8 cellular contexts compared by ENCODE assay signal in the genomic region with DNA sequence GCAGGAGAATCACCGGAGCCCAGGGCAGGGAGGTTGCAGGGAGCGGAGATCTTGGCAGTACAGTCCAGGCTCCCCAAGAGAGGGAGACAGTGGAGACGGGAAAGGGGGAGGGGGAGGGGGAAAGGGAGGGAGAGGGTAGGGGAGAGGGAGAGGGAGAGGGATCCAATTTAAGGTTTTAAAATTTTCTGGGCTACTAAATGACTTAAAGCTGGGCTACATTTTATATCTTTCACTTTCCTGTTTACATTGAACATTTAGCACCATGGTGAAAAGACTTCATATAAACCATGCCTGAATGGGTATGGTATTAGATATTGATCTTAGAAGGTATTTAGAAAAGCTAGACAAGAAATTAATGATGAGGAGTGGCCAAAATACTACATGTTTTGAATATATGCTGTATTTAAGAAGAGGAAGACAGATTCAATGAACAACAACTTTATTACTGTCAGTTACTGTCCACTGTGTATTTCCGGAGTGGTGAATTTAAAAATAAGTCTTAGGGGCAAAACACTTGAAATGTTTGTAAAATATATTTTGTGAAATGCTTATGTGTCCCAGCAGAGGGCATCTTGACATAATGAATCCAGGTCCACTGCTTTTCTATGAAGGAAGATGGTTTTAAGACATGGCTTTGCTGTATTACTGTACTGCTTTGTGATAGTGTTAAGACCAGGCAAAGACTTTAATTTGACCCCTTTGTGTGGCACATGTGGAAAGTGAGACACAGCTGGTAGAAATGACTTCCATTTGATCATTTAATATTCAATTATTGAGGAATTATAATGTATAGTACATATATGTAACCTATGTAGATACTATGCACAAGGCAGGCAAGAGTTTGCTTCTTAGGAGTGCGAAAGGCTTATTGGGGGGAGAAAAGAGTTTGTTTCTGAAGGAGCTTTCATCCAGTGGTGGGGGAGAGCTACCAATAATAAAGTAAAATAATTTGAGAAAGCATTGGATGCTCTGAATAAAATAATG. TPM values are rescaled to one million over a fixed set of nuclear protein-coding genes. Genes with fewer than 3 reads are reported as not detected.
A peak's percentile ranks its signal among the peaks of the same experiment; 100 is the strongest.
DNase-seq lines count a peak whose midpoint lies in the region; TF ChIP-seq lines count a peak whose summit lies in the region.

No MANE protein-coding gene starts in this region.

- no peaks in the 10 kb centered on the region for H3K4me1 Mint-ChIP-seq in activated CD4-positive, alpha-beta T cell treated with anti-CD3 and anti-CD28 coated beads, Interleukin-2, amount 10 ng/mL, durations not matched to agents 7 days and 5 days

- H3K27me3 Mint-ChIP-seq in activated CD4-positive, alpha-beta T cell treated with anti-CD3 and anti-CD28 coated beads, Interleukin-2, amount 10 ng/mL, durations not matched to agents 7 days and 5 days = no peaks in the 10 kb centered on the region

- H3K36me3 ChIP-seq in skeletal muscle satellite cell (ENCODE audit: insufficient read depth, low read length) = peaks cover 19% of the 10 kb centered on the region

- no peaks in the 10 kb centered on the region for H3K27me3 ChIP-seq in skeletal muscle satellite cell (ENCODE audit: control insufficient read depth, insufficient read depth, low read length)

- H3K27ac Mint-ChIP-seq in activated CD4-positive, alpha-beta T cell treated with anti-CD3 and anti-CD28 coated beads, Interleukin-2, amount 10 ng/mL, durations not matched to agents 7 days and 5 days = no peak overlapping the region

- H3K36me3 Mint-ChIP-seq in activated CD4-positive, alpha-beta T cell treated with anti-CD3 and anti-CD28 coated beads, Interleukin-2, amount 10 ng/mL, durations not matched to agents 7 days and 5 days (ENCODE audit: low read depth) = peaks cover 41% of the 10 kb centered on the region

- peak; percentile 12 for DNase-seq in activated CD4-positive, alpha-beta T cell treated with anti-CD3 and anti-CD28 coated beads, Interleukin-2, amount 10 ng/mL, durations not matched to agents 7 days and 5 days
- DNase-seq in activated CD4-positive, alpha-beta T cell treated with anti-CD3 and anti-CD28 coated beads, Interleukin-2, amount 50 U/mL, for 1 hour = no peak
- DNase-seq in NCI-H1092 treated with DMSO at 0.1 percent for 48 hours (lab: John Stamatoyannopoulos, UW) (peak; percentile 75), SKM-1 treated with dmso at 0.1 percent for 144 hours (lab: John Stamatoyannopoulos, UW; ENCODE audit: unreplicated experiment) (peak; percentile 31), fibroblast of villous mesenchyme (ENCODE audit: low read depth) (peak; percentile 75), activated gamma-delta T cell treated with Interleukin-2 at 50 U/mL for 16 hours (no peak)
- DNase-seq in stimulated activated CD4-positive, alpha-beta T cell treated with anti-CD3 and anti-CD28 coated beads, Interleukin-15, amount 100 ng/mL, for 24 hours = no peak

- peaks cover 15% of the 10 kb centered on the region for H3K4me1 ChIP-seq in skeletal muscle satellite cell (ENCODE audit: control insufficient read depth, insufficient read depth, low read length)

- H3K9ac ChIP-seq in skeletal muscle satellite cell (ENCODE audit: low read depth, low read length) = no peak overlapping the region

- H3K4me3 ChIP-seq in fibroblast of villous mesenchyme (ENCODE audit: low read depth, low read length) (no peak overlapping the region), skeletal muscle satellite cell (ENCODE audit: low read length) (no peak overlapping the region)

- peak; percentile 60 for TF ChIP-seq CTCF in fibroblast of villous mesenchyme (IDR thresholded peaks at IDR 0.05; ENCODE audit: insufficient read depth, low read depth, low read length)

- H3K9me3 Mint-ChIP-seq in activated CD4-positive, alpha-beta T cell treated with anti-CD3 and anti-CD28 coated beads, Interleukin-2, amount 10 ng/mL, durations not matched to agents 7 days and 5 days = peaks cover 23% of the 10 kb centered on the region

- H3K4me2 ChIP-seq in skeletal muscle satellite cell (ENCODE audit: low read length) = peak overlapping the region; percentile 57

- H3K9me3 ChIP-seq in skeletal muscle satellite cell (replicated peaks; ENCODE audit: low read length) = peaks cover 7% of the 10 kb centered on the region

- POLR2A ChIA-PET in activated CD4-positive, alpha-beta T cell treated with anti-CD3 and anti-CD28 coated beads, Interleukin-2, amount 10 ng/mL, durations not matched to agents 7 days and 5 days (lab: Charles Lee) = no interaction called here

- CTCF ChIA-PET in activated CD4-positive, alpha-beta T cell treated with anti-CD3 and anti-CD28 coated beads, Interleukin-2, amount 10 ng/mL, durations not matched to agents 7 days and 5 days (lab: Charles Lee) = interaction anchor here (1.0 to 1.1 kb wide), 2 partner anchors 51 to 116 kb away, joined by 3 read pairs; no protein-coding TSS in a partner anchor

- no peak overlapping the region for H3K4me3 Mint-ChIP-seq in activated CD4-positive, alpha-beta T cell treated with anti-CD3 and anti-CD28 coated beads, Interleukin-2, amount 10 ng/mL, durations not matched to agents 7 days and 5 days

RNA-seq across cellular contexts. Expression of gene NRF1, which starts 52.8 kb away (rescaled TPM):
- 10 to 100 TPM; 25.9 to 28.7 TPM for total RNA-seq in activated CD4-positive, alpha-beta T cell treated with anti-CD3 and anti-CD28 coated beads, Interleukin-2, amount 10 ng/mL, durations not matched to agents 7 days and 5 days
- total RNA-seq in fibroblast of villous mesenchyme = 10.6 and 12.5 TPM in 2 replicates
- 8.1 and 10.7 TPM in 2 replicates for total RNA-seq in skeletal muscle satellite cell (2012; rRNA removed)

Comparison
In these comparisons a context has a peak if more than half of its experiments do, and no peak if none do; other contexts are left out.
1. DNase-seq: peak in activated CD4-positive, alpha-beta T cell treated with anti-CD3 and anti-CD28 coated beads, Interleukin-2, amount 10 ng/mL, durations not matched to agents 7 days and 5 days (single experiment), NCI-H1092 treated with DMSO at 0.1 percent for 48 hours (single experiment), SKM-1 treated with dmso at 0.1 percent for 144 hours (single experiment) and fibroblast of villous mesenchyme (single experiment); none in activated CD4-positive, alpha-beta T cell treated with anti-CD3 and anti-CD28 coated beads, Interleukin-2, amount 50 U/mL, for 1 hour (single experiment), stimulated activated CD4-positive, alpha-beta T cell treated with anti-CD3 and anti-CD28 coated beads, Interleukin-15, amount 100 ng/mL, for 24 hours (single experiment) and activated gamma-delta T cell treated with Interleukin-2 at 50 U/mL for 16 hours (single experiment).